In the genomic region with DNA sequence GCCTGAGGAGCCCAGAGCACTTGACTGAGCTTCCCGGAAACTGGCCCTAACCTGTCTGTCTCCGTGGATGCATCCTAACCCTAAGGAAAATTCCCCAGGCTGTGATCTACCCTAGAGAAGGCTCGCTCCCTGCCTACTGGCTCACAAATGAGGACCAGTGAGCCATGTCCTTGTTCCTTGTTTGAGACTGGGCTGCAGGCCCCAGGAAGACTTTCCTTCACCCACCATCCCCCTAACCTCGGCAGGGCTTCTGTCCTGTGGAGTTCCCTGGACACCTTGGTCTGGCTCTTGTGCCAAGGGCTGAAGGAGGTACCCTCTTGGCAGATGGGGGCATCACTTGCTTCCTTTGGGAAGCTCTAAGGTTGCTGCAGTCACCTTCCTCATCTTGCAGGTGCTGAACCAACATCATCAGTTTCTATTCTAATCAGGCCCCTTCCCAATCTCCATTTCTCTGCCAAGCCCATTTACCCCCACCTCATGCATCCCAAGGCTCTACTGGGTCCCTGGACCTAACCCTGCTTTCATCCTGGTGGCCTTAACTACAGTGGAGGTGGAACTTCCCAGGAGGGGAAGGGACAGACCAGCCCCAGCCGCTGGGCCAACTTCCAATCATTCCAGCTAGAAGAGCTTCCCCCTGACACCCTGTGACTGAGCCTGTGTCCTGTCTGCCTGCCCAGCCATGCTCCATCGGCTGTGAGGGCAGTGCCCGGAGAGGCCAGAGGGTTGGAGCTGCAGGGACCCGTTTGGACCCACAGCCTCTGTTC, we compare ENCODE assay signal across 1 cellular context.
TF ChIP-seq lines count a peak whose summit lies in the region.

No MANE protein-coding gene starts in this region.

TF ChIP-seq in H1, 55 proteins besides CTCF, POLR2A, EP300 and RAD21:
- TF ChIP-seq KDM4A (IDR thresholded peaks at IDR 0.05; ENCODE audit: low read depth, low read length, severe bottlenecking) (no peak), RFX5 (IDR thresholded peaks at IDR 0.05; ENCODE audit: borderline replicate concordance, low read depth, low read length) (no peak)
